In genomic region chr5:92455011-92455410, GRCh38 we compare ENCODE assay signal across 11 cellular contexts.
DNase-seq lines count a peak whose midpoint lies in the region; ATAC-seq, FAIRE-seq and TF ChIP-seq lines count a peak whose summit lies in the region.
"Had no signal": no experiment of that assay in that cellular context is flagged by ENCODE, and none has a peak within 500 bp of the region (broad histone marks: within the 10 kb centered on the region; RNA-seq: fewer than 3 reads in every experiment).

No MANE protein-coding gene starts in this region.

- no peaks in the 10 kb centered on the region for H3K36me3 Mint-ChIP-seq in stimulated activated memory B cell treated with anti-CD40 and anti-IgM and Interleukin-4, amounts not matched to agents 10 μg/mL and 1 μg/mL and 100 μg/mL, for 72 hours

- no peaks in the 10 kb centered on the region for H3K9me3 Mint-ChIP-seq in stimulated activated memory B cell treated with anti-CD40 and anti-IgM and Interleukin-4, amounts not matched to agents 10 μg/mL and 1 μg/mL and 100 μg/mL, for 72 hours
- H3K9me3 Mint-ChIP-seq: endodermal cell; T-helper 1 cell treated with Interleukin-12 subunit alpha and Interleukin-12 subunit beta and Interleukin-4 antibody, amounts not matched to agents 30 μg/mL and 1 μg/mL, for 36 hours had no signal

- H3K27me3 Mint-ChIP-seq in stimulated activated memory B cell treated with anti-CD40 and anti-IgM and Interleukin-4, amounts not matched to agents 10 μg/mL and 1 μg/mL and 100 μg/mL, for 72 hours: no peaks in the 10 kb centered on the region

- ATAC-seq in GM19043 (IDR thresholded peaks at IDR 0.05; ENCODE audit: low read depth, unreplicated experiment) (peak; percentile 99), HG03196 (IDR thresholded peaks at IDR 0.05; ENCODE audit: unreplicated experiment) (peak; percentile 96), SK-N-SH treated with all-trans-retinoic acid at 6 μM for 48 hours (no peak)
- peak; percentile 68 for ATAC-seq in stimulated activated memory B cell treated with anti-CD40 and anti-IgM and Interleukin-4, amounts not matched to agents 10 μg/mL and 1 μg/mL and 100 μg/mL, for 72 hours
- ATAC-seq: mucosa of descending colon had no signal

- H3K4me1 Mint-ChIP-seq in stimulated activated memory B cell treated with anti-CD40 and anti-IgM and Interleukin-4, amounts not matched to agents 10 μg/mL and 1 μg/mL and 100 μg/mL, for 72 hours: no peaks in the 10 kb centered on the region
- H3K4me1 Mint-ChIP-seq: endodermal cell had no signal

- no peak for DNase-seq in H54 (ENCODE audit: insufficient read length, low spot score)
- DNase-seq in NCI-H2171 (lab: John Stamatoyannopoulos, UW): no peak
- DNase-seq in GDM1 (lab: John Stamatoyannopoulos, UW): no peak
- DNase-seq: amygdala, endodermal cell, mucosa of descending colon had no signal

- no peak for TF ChIP-seq POLR2A in H54 (IDR thresholded peaks at IDR 0.05; ENCODE audit: low read depth, low read length)

- FAIRE-seq in H54 (lab: Jason Lieb, UNC): peak; percentile 50

- H3K27ac Mint-ChIP-seq in stimulated activated memory B cell treated with anti-CD40 and anti-IgM and Interleukin-4, amounts not matched to agents 10 μg/mL and 1 μg/mL and 100 μg/mL, for 72 hours: no peak overlapping the region
- H3K27ac Mint-ChIP-seq: endodermal cell; T-helper 1 cell treated with Interleukin-12 subunit alpha and Interleukin-12 subunit beta and Interleukin-4 antibody, amounts not matched to agents 30 μg/mL and 1 μg/mL, for 36 hours had no signal

- no peak overlapping the region for H3K4me3 Mint-ChIP-seq in stimulated activated memory B cell treated with anti-CD40 and anti-IgM and Interleukin-4, amounts not matched to agents 10 μg/mL and 1 μg/mL and 100 μg/mL, for 72 hours
- H3K4me3 Mint-ChIP-seq: endodermal cell; T-helper 1 cell treated with Interleukin-12 subunit alpha and Interleukin-12 subunit beta and Interleukin-4 antibody, amounts not matched to agents 30 μg/mL and 1 μg/mL, for 36 hours had no signal

TF ChIP-seq in SK-N-SH treated with all-trans-retinoic acid at 6 μM for 48 hours, 23 proteins besides CTCF, POLR2A, EP300 and RAD21:
- no peak for TF ChIP-seq ZNF70 (CRISPR knock-in tag; IDR thresholded peaks at IDR 0.05)
- no peak for TF ChIP-seq POU6F1 (CRISPR knock-in tag; IDR thresholded peaks at IDR 0.05; ENCODE audit: borderline replicate concordance, low read depth)
- no peak for TF ChIP-seq ZC3H10 (CRISPR knock-in tag; IDR thresholded peaks at IDR 0.05)
- no peak for TF ChIP-seq TCF4 (CRISPR knock-in tag; IDR thresholded peaks at IDR 0.05; ENCODE audit: borderline replicate concordance)
TF ChIP-seq in SK-N-SH treated with all-trans-retinoic acid at 6 μM for 48 hours: peak in this region for 0.
